In genomic region chr4:184575306-184575705, GRCh38 we compare ENCODE assay signal across 2 cellular contexts.
TF ChIP-seq lines count a peak whose summit lies in the region.

No MANE protein-coding gene starts in this region.

TF ChIP-seq in SK-N-SH treated with all-trans-retinoic acid at 6 μM for 48 hours, 23 proteins besides CTCF, POLR2A, EP300 and RAD21 (continued from another document):
- TF ChIP-seq PATZ1 (CRISPR knock-in tag; IDR thresholded peaks at IDR 0.05; ENCODE audit: borderline replicate concordance) (no peak), ISL1 (CRISPR knock-in tag; IDR thresholded peaks at IDR 0.05) (no peak), ZNF70 (CRISPR knock-in tag; IDR thresholded peaks at IDR 0.05) (no peak), TOX (CRISPR knock-in tag; IDR thresholded peaks at IDR 0.05; ENCODE audit: borderline replicate concordance) (no peak), SNAI2 (CRISPR knock-in tag; IDR thresholded peaks at IDR 0.05) (no peak), ZFP30 (CRISPR knock-in tag; IDR thresholded peaks at IDR 0.05) (no peak), CSDC2 (CRISPR knock-in tag; IDR thresholded peaks at IDR 0.05) (no peak), ESRRG (CRISPR knock-in tag; IDR thresholded peaks at IDR 0.05) (no peak), CSRNP3 (CRISPR knock-in tag; IDR thresholded peaks at IDR 0.05) (no peak), ARNTL (CRISPR knock-in tag; IDR thresholded peaks at IDR 0.05; ENCODE audit: borderline replicate concordance, low read depth) (no peak), ZNF565 (CRISPR knock-in tag; conservative IDR thresholded peaks at IDR 0.05; ENCODE audit: low read depth) (no peak), TCF4 (CRISPR knock-in tag; IDR thresholded peaks at IDR 0.05; ENCODE audit: borderline replicate concordance) (no peak), GLIS3 (CRISPR knock-in tag; IDR thresholded peaks at IDR 0.05) (no peak)

TF ChIP-seq in SK-N-SH, 30 proteins besides CTCF, POLR2A, EP300 and RAD21 (continued from another document):
- TF ChIP-seq REST (IDR thresholded peaks at IDR 0.05; ENCODE audit: low read depth, low read length) (no peak), NFIC (IDR thresholded peaks at IDR 0.05; ENCODE audit: borderline replicate concordance) (no peak), GABPA (IDR thresholded peaks at IDR 0.05; ENCODE audit: low read depth) (no peak), FOXJ3 (CRISPR knock-in tag; IDR thresholded peaks at IDR 0.05) (no peak), PBX3 (IDR thresholded peaks at IDR 0.05) (no peak), RCOR1 (IDR thresholded peaks at IDR 0.05; ENCODE audit: low read length) (no peak), NRF1 (IDR thresholded peaks at IDR 0.05; ENCODE audit: low read depth, low read length) (no peak), RXRA (IDR thresholded peaks at IDR 0.05; ENCODE audit: borderline replicate concordance, low read depth) (no peak), TAF1 (IDR thresholded peaks at IDR 0.05; ENCODE audit: borderline replicate concordance, low read depth, low read length) (no peak), FOXM1 (IDR thresholded peaks at IDR 0.05; ENCODE audit: low read depth) (no peak), MAX (IDR thresholded peaks at IDR 0.05; ENCODE audit: low read depth) (no peak)
